In the genomic region with DNA sequence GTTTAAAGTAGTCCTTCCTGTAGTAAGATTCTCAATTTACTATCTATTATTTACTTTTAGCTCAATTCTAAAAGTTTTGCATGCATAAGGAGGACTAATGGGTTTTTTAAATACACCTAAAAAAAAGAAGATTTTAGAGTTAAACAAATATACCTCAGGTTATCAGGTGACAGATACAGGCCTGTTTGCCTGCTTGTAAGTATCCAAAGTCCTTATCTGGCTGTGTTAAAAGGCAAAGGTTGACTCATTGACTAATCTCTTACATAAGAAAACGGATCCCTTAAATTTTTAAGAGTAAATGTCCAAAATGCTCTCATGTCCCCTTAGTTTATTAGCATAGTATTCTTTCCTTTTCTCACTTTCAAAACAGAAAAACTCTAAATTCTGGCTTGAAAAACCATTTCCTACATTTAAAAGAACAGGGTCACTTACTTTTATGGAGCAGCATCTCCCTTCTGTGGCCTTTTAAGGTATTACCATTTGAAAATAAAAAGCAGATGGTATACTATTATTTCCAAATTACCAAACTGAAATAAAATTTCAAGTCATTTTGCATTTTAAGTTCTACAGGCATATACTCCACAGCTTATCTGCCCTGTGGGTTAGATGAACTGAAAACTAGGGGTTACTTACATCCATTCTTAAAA, we compare ENCODE assay signal across 9 cellular contexts. TPM values are rescaled to one million over a fixed set of nuclear protein-coding genes. Genes with fewer than 3 reads are reported as not detected.
A peak's percentile ranks its signal among the peaks of the same experiment; 100 is the strongest.
DNase-seq lines count a peak whose midpoint lies in the region; ATAC-seq and TF ChIP-seq lines count a peak whose summit lies in the region.
"Had no signal": no experiment of that assay in that cellular context is flagged by ENCODE, and none has a peak within 500 bp of the region (broad histone marks: within the 10 kb centered on the region; RNA-seq: fewer than 3 reads in every experiment).

No MANE protein-coding gene starts in this region.

- CTCF ChIA-PET in Caco-2 (lab: Charles Lee) (no interaction called here), mammary epithelial cell (lab: Charles Lee; ENCODE audit: low non-redundant PET) (interaction anchor here (0.7 kb wide), 1 partner anchor 164 kb away, joined by 3 read pairs; no protein-coding TSS in a partner anchor)
- CTCF ChIA-PET in CD4-positive, alpha-beta T cell (lab: Charles Lee) = no interaction called here

- no TSS peak for BruUV-seq in Caco-2 (replicated peaks; lab: Mats Ljungman, UMichigan)
- no TSS peak for BruUV-seq in mammary epithelial cell (replicated peaks; lab: Mats Ljungman, UMichigan)

- H3K4me3 Mint-ChIP-seq in Caco-2 (ENCODE audit: unreplicated experiment) (peak overlapping the region; percentile 54), nephron progenitor cell (no peak overlapping the region)
- no peak overlapping the region for H3K4me3 Mint-ChIP-seq in CD4-positive, alpha-beta T cell

- peak; percentile 36 to 44 for TF ChIP-seq CTCF in Caco-2 (IDR thresholded peaks at IDR 0.05; ENCODE audit: insufficient read depth in 1 of 2, low read depth in 1 of 2, low read length in 1 of 2, severe bottlenecking in 1 of 2, unreplicated experiment in 1 of 2)
- peak; percentile 62 for TF ChIP-seq CTCF in KMS-11 (conservative IDR thresholded peaks at IDR 0.05; ENCODE audit: low read depth, low read length)
- TF ChIP-seq CTCF in mammary epithelial cell (conservative IDR thresholded peaks at IDR 0.05 in 1 of 2, IDR thresholded peaks at IDR 0.05 in 1 of 2; ENCODE audit: extremely low read depth in 1 of 2, insufficient read depth in 1 of 2, low read depth in 1 of 2, low read length in 2 of 2) = peak; percentile 42 to 44
- TF ChIP-seq CTCF in nephron progenitor cell (IDR thresholded peaks at IDR 0.05) = peak; percentile 23
- TF ChIP-seq CTCF in omental fat pad (IDR thresholded peaks at IDR 0.05) = no peak
- TF ChIP-seq CTCF in CD4-positive, alpha-beta T cell (IDR thresholded peaks at IDR 0.05) = no peak

- in situ Hi-C loops in mammary epithelial cell (cut with MboI; ENCODE audit: low sequenced_read_pairs in 2 of 2) = loop anchor here in 1 of 2 donors (10.0 to 25.0 kb wide), 2 partner anchors 81 to 257 kb away; a partner anchor contains a TSS

- H3K4me1 Mint-ChIP-seq in Caco-2 (ENCODE audit: low read depth, unreplicated experiment) (peaks cover 16% of the 10 kb centered on the region), nephron progenitor cell (peaks cover 41% of the 10 kb centered on the region)
- H3K4me1 Mint-ChIP-seq in CD4-positive, alpha-beta T cell (ENCODE audit: low read depth) = peaks cover 39% of the 10 kb centered on the region

- H3K27ac ChIP-seq in KMS-11 (no peak overlapping the region), mammary epithelial cell (ENCODE audit: insufficient read depth, low read depth, low read length) (no peak overlapping the region)
- no peak overlapping the region for H3K27ac ChIP-seq in CD4-positive, alpha-beta T cell (ENCODE audit: low read depth, low read length)

- intact Hi-C loops in Caco-2 (cut with micrococcal nuclease; ENCODE audit: unreplicated experiment) (loop anchor here (1.0 to 5.0 kb wide), 4 partner anchors 82 to 823 kb away; no protein-coding TSS in a partner anchor), mammary epithelial cell (cut with micrococcal nuclease) (loop anchor here (1.0 to 10.0 kb wide), 4 partner anchors 82 to 823 kb away; no protein-coding TSS in a partner anchor)
- intact Hi-C loops in CD4-positive, alpha-beta T cell (cut with DNase I, micrococcal nuclease) = loop anchor here (1.0 to 10.0 kb wide), 6 partner anchors 81 to 752 kb away; a partner anchor contains a TSS

- H3K9me3 Mint-ChIP-seq in Caco-2 (ENCODE audit: unreplicated experiment) (no peaks in the 10 kb centered on the region), nephron progenitor cell (no peaks in the 10 kb centered on the region)
- no peaks in the 10 kb centered on the region for H3K9me3 Mint-ChIP-seq in CD4-positive, alpha-beta T cell

- POLR2A ChIA-PET in Caco-2 (lab: Charles Lee) = no interaction called here
- POLR2A ChIA-PET in CD4-positive, alpha-beta T cell (lab: Charles Lee) = no interaction called here

- H3K36me3 Mint-ChIP-seq in Caco-2 (ENCODE audit: insufficient read depth, unreplicated experiment) (peaks cover 45% of the 10 kb centered on the region), nephron progenitor cell (ENCODE audit: low read depth) (peaks cover 56% of the 10 kb centered on the region)
- H3K36me3 Mint-ChIP-seq in CD4-positive, alpha-beta T cell (ENCODE audit: low read depth) = peaks cover 80% of the 10 kb centered on the region

- peaks cover 6% of the 10 kb centered on the region; the same call in 1 of the 2 replicates for H3K79me2 ChIP-seq in KMS-11 (ENCODE audit: insufficient read depth, low read depth)
- H3K79me2 ChIP-seq in mammary epithelial cell (ENCODE audit: insufficient read depth, low read length) = peaks cover 25% of the 10 kb centered on the region

- ATAC-seq in omental fat pad (ENCODE audit: low FRiP score) = no peak
- no peak for ATAC-seq in CD4-positive, alpha-beta T cell (ENCODE audit: poor library complexity)

- H3K27ac Mint-ChIP-seq in Caco-2 (ENCODE audit: unreplicated experiment) (no peak overlapping the region), nephron progenitor cell (no peak overlapping the region)
- no peak overlapping the region for H3K27ac Mint-ChIP-seq in CD4-positive, alpha-beta T cell

- 50% methylated on average over 1 of the region's 1 CpG for WGBS in mammary epithelial cell (ENCODE audit: low coverage, missing lambda C conversion rate)

- H3K4me3 ChIP-seq in Caco-2 (ENCODE audit: low read depth, low read length) (no peak overlapping the region), KMS-11 (IDR thresholded peaks at IDR 0.05; ENCODE audit: insufficient read depth, low read depth, low read length) (no peak overlapping the region), mammary epithelial cell (replicated peaks in 1 of 3; ENCODE audit: insufficient read depth in 1 of 3, low read depth in 2 of 3, low read length in 3 of 3) (no peak overlapping the region)

- dilution Hi-C loops in mammary epithelial cell (cut with HindIII; ENCODE audit: low sequenced_read_pairs) = no loop called here

- no peaks in the 10 kb centered on the region for H3K27me3 Mint-ChIP-seq in Caco-2 (ENCODE audit: insufficient read depth, unreplicated experiment)
- no peaks in the 10 kb centered on the region for H3K27me3 Mint-ChIP-seq in nephron progenitor cell (ENCODE audit: low read depth, poor library complexity)
- no peaks in the 10 kb centered on the region for H3K27me3 Mint-ChIP-seq in CD4-positive, alpha-beta T cell

- H3K27me3 ChIP-seq in Caco-2 (replicated peaks; ENCODE audit: control insufficient read depth, insufficient read depth, low read length) = no peaks in the 10 kb centered on the region
- H3K27me3 ChIP-seq in KMS-11 (ENCODE audit: insufficient read depth, low read depth) = no peaks in the 10 kb centered on the region
- H3K27me3 ChIP-seq in mammary epithelial cell (ENCODE audit: insufficient read depth, low read length) = no peaks in the 10 kb centered on the region
- no peaks in the 10 kb centered on the region for H3K27me3 ChIP-seq in CD4-positive, alpha-beta T cell (ENCODE audit: control insufficient read depth, insufficient read depth, low read length)

- H3K9me3 ChIP-seq in Caco-2 = no peaks in the 10 kb centered on the region
- H3K9me3 ChIP-seq in mammary epithelial cell (replicated peaks; ENCODE audit: insufficient read depth, low read length) = no peaks in the 10 kb centered on the region
- no peaks in the 10 kb centered on the region for H3K9me3 ChIP-seq in CD4-positive, alpha-beta T cell (ENCODE audit: control insufficient read depth, low read length)

- H3K4me1 ChIP-seq in Caco-2 (peaks cover 34% of the 10 kb centered on the region), KMS-11 (ENCODE audit: low read depth, poor library complexity, severe bottlenecking) (peaks cover 12% of the 10 kb centered on the region), mammary epithelial cell (ENCODE audit: insufficient read depth, low read length) (peaks cover 15% of the 10 kb centered on the region)

- DNase-seq in Caco-2 (peak in 1 of 2 experiments; percentile 13), mammary epithelial cell (no peak), nephron progenitor cell (no peak), omental fat pad (ENCODE audit: low spot score) (no peak), HuH-7 (ENCODE audit: low spot score) (no peak), A172 (ENCODE audit: low spot score) (no peak)
- DNase-seq in CD4-positive, alpha-beta T cell = no peak
- DNase-seq: activated gamma-delta T cell treated with Interleukin-2 at 50 U/mL for 16 hours had no signal

- no peaks in the 10 kb centered on the region for H3K36me3 ChIP-seq in Caco-2 (ENCODE audit: control insufficient read depth, insufficient read depth, low read length)
- H3K36me3 ChIP-seq in KMS-11 (ENCODE audit: insufficient read depth) = no peaks in the 10 kb centered on the region; the same call in 1 of the 2 replicates
- H3K36me3 ChIP-seq in mammary epithelial cell (ENCODE audit: insufficient read depth, low read length) = peaks cover 7% of the 10 kb centered on the region

- no peak overlapping the region for H3K4me2 ChIP-seq in KMS-11
- H3K4me2 ChIP-seq in mammary epithelial cell (ENCODE audit: insufficient read depth, low read depth, low read length) = no peak overlapping the region

- H3K9ac ChIP-seq in KMS-11 (no peak overlapping the region), mammary epithelial cell (ENCODE audit: insufficient read depth, low read length) (no peak overlapping the region)

- no peaks in the 10 kb centered on the region for H4K20me1 ChIP-seq in KMS-11 (ENCODE audit: insufficient read depth)
- H4K20me1 ChIP-seq in mammary epithelial cell (ENCODE audit: insufficient read depth, low read length) = no peaks in the 10 kb centered on the region

- no peak overlapping the region for H2AFZ ChIP-seq in KMS-11 (ENCODE audit: low read depth)
- H2AFZ ChIP-seq in mammary epithelial cell (ENCODE audit: low read depth, low read length) = no peak overlapping the region

RNA-seq across cellular contexts. Expression of a gene that starts 4.5 kb away (rescaled TPM):
- 21.4 and 22.5 TPM in 2 replicates for total RNA-seq in Caco-2 (2022)
- total RNA-seq in mammary epithelial cell = 10 to 100 TPM; 19.0 to 24.4 TPM
- polyA plus RNA-seq in mammary epithelial cell = 2.9 TPM
- polyA minus RNA-seq in mammary epithelial cell = 5.1 TPM
- 10 to 100 TPM in 2 of 4 donors, 1 to 10 TPM in 2; 8.5 to 21.9 (median 10.7) TPM for total RNA-seq in omental fat pad
- total RNA-seq in CD4-positive, alpha-beta T cell = 1 to 10 TPM; 5.1 to 5.4 TPM
- 25.2 and 26.9 TPM in 2 replicates for total RNA-seq in A172 (2014; rRNA removed; shearing (Covaris generic))

Comparison
In these comparisons a context has a peak if more than half of its experiments do, and no peak if none do; other contexts are left out.
1. CTCF ChIP-seq: peak in Caco-2 (2 of 2), KMS-11 (single experiment), mammary epithelial cell (2 of 2) and nephron progenitor cell (single experiment); none in omental fat pad (0 of 3) and CD4-positive, alpha-beta T cell (single experiment).